9 cellular contexts compared by ENCODE assay signal in genomic region chr17:4594406-4595349, GRCh38. TPM values are rescaled to one million over a fixed set of nuclear protein-coding genes. Genes with fewer than 3 reads are reported as not detected.
DNase-seq lines count a peak whose midpoint lies in the region; ATAC-seq, FAIRE-seq and TF ChIP-seq lines count a peak whose summit lies in the region.
"Had no signal": no experiment of that assay in that cellular context is flagged by ENCODE, and none has a peak within 500 bp of the region (broad histone marks: within the 10 kb centered on the region; RNA-seq: fewer than 3 reads in every experiment).

No MANE protein-coding gene starts in this region.

- TF ChIP-seq RAD21 in K562 (CRISPR knock-in tag; conservative IDR thresholded peaks at IDR 0.05 in 1 of 2, IDR thresholded peaks at IDR 0.05 in 1 of 2) = peak in 1 of 2 experiments; percentile 45; a peak in 2 of 4 replicates

- H3K4me3 Mint-ChIP-seq in Calu3 (ENCODE audit: low read depth, unreplicated experiment) = peak overlapping the region; percentile 37

- peak; percentile 58 for DNase-seq in Calu3
- DNase-seq in PC-3 = no peak
- peak; percentile 63 to 65 (median 64) for DNase-seq in K562 (ENCODE audit: extremely low read depth in 1 of 4, low spot score in 3 of 4)
- peak in 1 of 6 donors; percentile 56 for DNase-seq in pancreas
- no peak for DNase-seq in ureter (ENCODE audit: low spot score)
- DNase-seq in cerebellum (ENCODE audit: low spot score) = no peak
- DNase-seq in HuH-7 (ENCODE audit: low spot score) = no peak

- H2AFZ ChIP-seq in PC-3 (ENCODE audit: low read length) = no peak overlapping the region
- H2AFZ ChIP-seq in K562 (ENCODE audit: low read depth, low read length) = no peak overlapping the region

- H3K9me1 ChIP-seq in K562 (ENCODE audit: control insufficient read depth, insufficient read depth, low read length) = no peaks in the 10 kb centered on the region

- BruUV-seq in Calu3 (replicated peaks; lab: Mats Ljungman, UMichigan) (no TSS peak), PC-3 (replicated peaks; lab: Mats Ljungman, UMichigan) (no TSS peak), K562 (replicated peaks; lab: Mats Ljungman, UMichigan) (no TSS peak)

- peak; percentile 57 for ATAC-seq in PC-3
- ATAC-seq in K562 = peak; percentile 94
- peak; percentile 17 to 64 (median 48) for ATAC-seq in pancreas
- ATAC-seq in HG02588 (IDR thresholded peaks at IDR 0.05; ENCODE audit: unreplicated experiment) = no peak

- WGBS in K562 (ENCODE audit: insufficient coverage, low coverage, missing lambda C conversion rate) = 9% methylated on average over 22 of the region's 33 CpGs
- WGBS in pancreas, 2 donors = 42 to 46% methylated on average over 33 of the region's 33 CpGs

- H3K4me3 ChIP-seq in PC-3 (ENCODE audit: low read length) (no peak overlapping the region), K562 (no peak overlapping the region), pancreas (no peak overlapping the region)

- CTCF ChIA-PET in Calu3 (lab: Charles Lee) = interaction anchor here (0.5 to 2.5 kb wide), 3 partner anchors 9 to 231 kb away, joined by 3 to 9 read pairs (median 4); no protein-coding TSS in a partner anchor
- CTCF ChIA-PET in PC-3 (lab: Charles Lee) = no interaction called here
- CTCF ChIA-PET in K562 (lab: Yijun Ruan, JAX; ENCODE audit: low intra/inter-chr PET ratio) = no interaction called here

- H3K79me2 ChIP-seq in PC-3 (ENCODE audit: low read length) (no peaks in the 10 kb centered on the region), K562 (ENCODE audit: control insufficient read depth, insufficient read depth, low read length) (no peaks in the 10 kb centered on the region)

- TF ChIP-seq EP300 in K562 (IDR thresholded peaks at IDR 0.05; ENCODE audit: low read length) = no peak

- no peaks in the 10 kb centered on the region for H3K9me2 ChIP-seq in PC-3 (replicated peaks; ENCODE audit: low read length)

- H3K27me3 ChIP-seq in PC-3 (ENCODE audit: low read length) (no peaks in the 10 kb centered on the region), K562 (ENCODE audit: control insufficient read depth in 2 of 2, insufficient read depth in 2 of 2, low read length in 2 of 2) (peaks cover 2 to 83% of the 10 kb centered on the region in 2 experiments; a peak in 4 of 5 replicates), pancreas (no peaks in the 10 kb centered on the region)

- in situ Hi-C loops in K562 (cut with MboI) = no loop called here

- H3F3A ChIP-seq in PC-3 (ENCODE audit: low read length, unreplicated experiment) = no peaks in the 10 kb centered on the region

- H3K27me3 Mint-ChIP-seq in Calu3 (ENCODE audit: unreplicated experiment) = peaks cover 57% of the 10 kb centered on the region

- no peaks in the 10 kb centered on the region for H3K4me1 Mint-ChIP-seq in Calu3 (ENCODE audit: low read depth, unreplicated experiment)

- no peak for TF ChIP-seq CTCF in Calu3 (IDR thresholded peaks at IDR 0.05; ENCODE audit: unreplicated experiment)
- 0 out of 2 replicates have a peak, but pooled peaks have one; percentile 23 for TF ChIP-seq CTCF in PC-3 (conservative IDR thresholded peaks at IDR 0.05; ENCODE audit: low read depth, low read length)
- TF ChIP-seq CTCF in K562 (IDR thresholded peaks at IDR 0.05 in 2 of 3, conservative IDR thresholded peaks at IDR 0.05 in 1 of 3; ENCODE audit: insufficient read depth in 2 of 3, low read depth in 1 of 3, low read length in 3 of 3) = peak; percentile 56 to 73 (median 65)
- peak in 1 of 4 donors; percentile 21 for TF ChIP-seq CTCF in pancreas (IDR thresholded peaks at IDR 0.05)

- H3K36me3 ChIP-seq in PC-3 (ENCODE audit: low read depth, low read length) = no peaks in the 10 kb centered on the region
- H3K36me3 ChIP-seq in K562 (ENCODE audit: control insufficient read depth, insufficient read depth, low read length) = no peaks in the 10 kb centered on the region
- H3K36me3 ChIP-seq in pancreas = no peaks in the 10 kb centered on the region

- H3K9me3 ChIP-seq in PC-3 (ENCODE audit: low read length) (no peaks in the 10 kb centered on the region), K562 (replicated peaks; ENCODE audit: control insufficient read depth, insufficient read depth, low read depth, low read length) (no peaks in the 10 kb centered on the region), pancreas (no peaks in the 10 kb centered on the region)

- no peak overlapping the region for H3K27ac Mint-ChIP-seq in Calu3 (ENCODE audit: unreplicated experiment)

- no peak for FAIRE-seq in K562 (lab: Jason Lieb, UNC)
- FAIRE-seq in pancreas (lab: Jason Lieb, UNC) = no peak

- H3K9ac ChIP-seq in PC-3 (ENCODE audit: low read length) (no peak overlapping the region), K562 (ENCODE audit: insufficient read depth in 1 of 2, low read depth in 2 of 2, low read length in 2 of 2) (peak overlapping the region in 1 of 2 experiments; percentile 45; a peak in 1 of 4 replicates)

- no peaks in the 10 kb centered on the region for H3K36me3 Mint-ChIP-seq in Calu3 (ENCODE audit: insufficient read depth, unreplicated experiment)

- intact Hi-C loops in Calu3 (cut with micrococcal nuclease; ENCODE audit: unreplicated experiment) (no loop called here), PC-3 (cut with micrococcal nuclease) (no loop called here), K562 (cut with micrococcal nuclease) (no loop called here), pancreas (cut with DNase I) (no loop called here)

- H3K27ac ChIP-seq in PC-3 (ENCODE audit: low read length) = no peak overlapping the region
- no peak overlapping the region for H3K27ac ChIP-seq in K562 (ENCODE audit: extremely low read depth, low read depth, low read length)
- H3K27ac ChIP-seq in pancreas = no peak overlapping the region

- POLR2A ChIA-PET in PC-3 (lab: Charles Lee; ENCODE audit: unreplicated experiment) = no interaction called here
- POLR2A ChIA-PET in K562 (lab: Yijun Ruan, JAX) = interaction anchor here (0.6 to 0.9 kb wide), 4 partner anchors 8 to 47 kb away, joined by 3 to 5 read pairs (median 3); partner anchors contain the start of genes ALOX15 and MYBBP1A

- H3K4me2 ChIP-seq in PC-3 (ENCODE audit: low read length) (no peak overlapping the region), K562 (ENCODE audit: insufficient read depth, low read length) (no peak overlapping the region)

- H3K4me1 ChIP-seq in PC-3 (ENCODE audit: insufficient read depth, low read length) (no peaks in the 10 kb centered on the region), K562 (replicated peaks in 1 of 2; ENCODE audit: control insufficient read depth in 2 of 2, insufficient read depth in 2 of 2, low read length in 2 of 2) (peaks cover 0 to 16% of the 10 kb centered on the region in 2 experiments; a peak in 2 of 5 replicates), pancreas (no peaks in the 10 kb centered on the region)

- no peaks in the 10 kb centered on the region for H4K20me1 ChIP-seq in PC-3 (ENCODE audit: low read length)
- H4K20me1 ChIP-seq in K562 (replicated peaks; ENCODE audit: control insufficient read depth, insufficient read depth, low read length) = 0 out of 2 replicates have a peak, but pooled peaks cover 10% of the 10 kb centered on the region

- H3K9me3 Mint-ChIP-seq in Calu3 (ENCODE audit: low read depth, unreplicated experiment) = no peaks in the 10 kb centered on the region

- TF ChIP-seq POLR2A in K562 (conservative IDR thresholded peaks at IDR 0.05) = no peak

RNA-seq across cellular contexts. Expression of gene SMTNL2, which starts 10.3 kb away (rescaled TPM):
- total RNA-seq in Calu3 (2022) (not detected in 2 replicates), PC-3 (2014; rRNA removed) (not detected in 2 replicates), K562 (2014; rRNA removed) (not detected in 2 replicates), K562 (2014; rRNA removed; fragmentation: Illumina TruSeq; extraction: Trizol) (not detected in 2 replicates), K562 (2015; rRNA removed; fragmentation: Illumina TruSeq; extraction: Trizol) (not detected in 2 replicates), K562 (2021) (not detected in 2 replicates), pancreas (under 1 TPM in 4 of 6 donors, not detected in 2; 0.09 to 0.59 (median 0.18) TPM), ureter (2.0 TPM), cerebellum (5.6 TPM)
- not detected in 2 replicates for total RNA-seq in K562 (2011; cell fraction: chromatin; rRNA removed; ENCODE audit: low replicate concordance)
- not detected in 2 replicates for total RNA-seq in K562 (2011; cell fraction: nucleolus; rRNA removed)
- not detected in 2 replicates for total RNA-seq in K562 (2011; cell fraction: nucleoplasm; rRNA removed)
- polyA plus RNA-seq in K562 (2011; rRNA removed) (0.04 TPM in 1 of 2 replicates, not detected in the other), K562 (2014; fragmentation: Illumina TruSeq; extraction: Trizol) (not detected in 2 replicates), K562 (2014; fragmentation: Nextera tagmentation; extraction: Ambion mirVana) (not detected), K562 (2014; rRNA removed) (not detected in 2 replicates), pancreas (under 1 TPM; 0.27 to 0.42 TPM)
- not detected in 2 replicates for polyA plus RNA-seq in K562 (2011; cell fraction: cytosol; rRNA removed)
- polyA plus RNA-seq in K562 (2011; cell fraction: nucleus; rRNA removed) = not detected in 2 replicates
- not detected in 2 replicates for polyA plus RNA-seq in K562 (2012)
- not detected in 2 replicates for polyA minus RNA-seq in K562 (2011; rRNA and poly(A)+ RNA removed)
- not detected in 2 replicates for polyA minus RNA-seq in K562 (2011; cell fraction: cytosol; rRNA and poly(A)+ RNA removed)
- polyA minus RNA-seq in K562 (2011; cell fraction: nucleus; rRNA and poly(A)+ RNA removed) = not detected in 2 replicates
- total RNA-seq: glomerular endothelial cell had no signal

RNA-seq across cellular contexts. Expression of gene GGT6, which starts 34.3 kb away (rescaled TPM):
- total RNA-seq in Calu3 (2022) (1.1 and 1.8 TPM in 2 replicates), PC-3 (2014; rRNA removed) (not detected in 2 replicates), K562 (2014; rRNA removed) (not detected in 2 replicates), K562 (2014; rRNA removed; fragmentation: Illumina TruSeq; extraction: Trizol) (not detected in 2 replicates), K562 (2015; rRNA removed; fragmentation: Illumina TruSeq; extraction: Trizol) (not detected in 2 replicates), K562 (2021) (0.09 TPM in 1 of 2 replicates, not detected in the other), pancreas (10 to 100 TPM; 20.7 to 34.4 (median 32.9) TPM), ureter (83.6 TPM), cerebellum (not detected)
- total RNA-seq in K562 (2011; cell fraction: chromatin; rRNA removed; ENCODE audit: low replicate concordance) = not detected in 2 replicates
- total RNA-seq in K562 (2011; cell fraction: nucleolus; rRNA removed) = not detected in 2 replicates
- total RNA-seq in K562 (2011; cell fraction: nucleoplasm; rRNA removed) = not detected in 2 replicates
- polyA plus RNA-seq in K562 (2011; rRNA removed) (not detected in 2 replicates), K562 (2014; fragmentation: Illumina TruSeq; extraction: Trizol) (not detected in 2 replicates), K562 (2014; fragmentation: Nextera tagmentation; extraction: Ambion mirVana) (not detected), K562 (2014; rRNA removed) (0.42 TPM in 1 of 2 replicates, not detected in the other), pancreas (10 to 100 TPM; 27.0 to 36.1 TPM)
- polyA plus RNA-seq in K562 (2011; cell fraction: cytosol; rRNA removed) = not detected in 2 replicates
- polyA plus RNA-seq in K562 (2011; cell fraction: nucleus; rRNA removed) = not detected in 2 replicates
- polyA plus RNA-seq in K562 (2012) = not detected in 2 replicates
- polyA minus RNA-seq in K562 (2011; rRNA and poly(A)+ RNA removed) = not detected in 2 replicates
- polyA minus RNA-seq in K562 (2011; cell fraction: cytosol; rRNA and poly(A)+ RNA removed) = not detected in 2 replicates
- not detected in 2 replicates for polyA minus RNA-seq in K562 (2011; cell fraction: nucleus; rRNA and poly(A)+ RNA removed)
- total RNA-seq: glomerular endothelial cell had no signal

RNA-seq across cellular contexts. Expression of gene MYBBP1A, which starts 39.5 kb away (rescaled TPM):
- total RNA-seq in Calu3 (2022) (61.6 and 64.2 TPM in 2 replicates), PC-3 (2014; rRNA removed) (155 and 171 TPM in 2 replicates), K562 (2014; rRNA removed) (109 and 132 TPM in 2 replicates), K562 (2014; rRNA removed; fragmentation: Illumina TruSeq; extraction: Trizol) (19.8 and 23.3 TPM in 2 replicates), K562 (2015; rRNA removed; fragmentation: Illumina TruSeq; extraction: Trizol) (47.2 and 47.6 TPM in 2 replicates), K562 (2021) (107 and 114 TPM in 2 replicates), pancreas (10 to 100 TPM; 21.8 to 41.8 (median 30.6) TPM), ureter (110 TPM), cerebellum (26.0 TPM)
- total RNA-seq in K562 (2011; cell fraction: chromatin; rRNA removed; ENCODE audit: low replicate concordance) = 95.2 and 270 TPM in 2 replicates
- 174 and 191 TPM in 2 replicates for total RNA-seq in K562 (2011; cell fraction: nucleolus; rRNA removed)
- total RNA-seq in K562 (2011; cell fraction: nucleoplasm; rRNA removed) = 98.3 and 111 TPM in 2 replicates
- polyA plus RNA-seq in K562 (2011; rRNA removed) (17.7 and 32.4 TPM in 2 replicates), K562 (2014; fragmentation: Illumina TruSeq; extraction: Trizol) (70.7 and 73.8 TPM in 2 replicates), K562 (2014; fragmentation: Nextera tagmentation; extraction: Ambion mirVana) (1 to 10 TPM; 2.0 to 2.4 TPM), K562 (2014; rRNA removed) (69.7 and 77.2 TPM in 2 replicates), pancreas (10 to 100 TPM; 73.1 to 93.1 TPM)
- polyA plus RNA-seq in K562 (2011; cell fraction: cytosol; rRNA removed) = 16.3 and 33.1 TPM in 2 replicates
- 131 and 209 TPM in 2 replicates for polyA plus RNA-seq in K562 (2011; cell fraction: nucleus; rRNA removed)
- 37.2 and 61.4 TPM in 2 replicates for polyA plus RNA-seq in K562 (2012)
- polyA minus RNA-seq in K562 (2011; rRNA and poly(A)+ RNA removed) = 23.5 and 30.7 TPM in 2 replicates
- 53.6 and 56.5 TPM in 2 replicates for polyA minus RNA-seq in K562 (2011; cell fraction: cytosol; rRNA and poly(A)+ RNA removed)
- polyA minus RNA-seq in K562 (2011; cell fraction: nucleus; rRNA and poly(A)+ RNA removed) = 54.6 and 62.6 TPM in 2 replicates

RNA-seq across cellular contexts. Expression of gene ALOX15, which starts 46.8 kb away (rescaled TPM):
- total RNA-seq in Calu3 (2022) = 0.27 and 0.38 TPM in 2 replicates
- 0.81 TPM in 1 of 2 replicates, not detected in the other for total RNA-seq in PC-3 (2014; rRNA removed)
- not detected in 2 replicates for total RNA-seq in K562 (2011; cell fraction: chromatin; rRNA removed; ENCODE audit: low replicate concordance)
- not detected in 2 replicates for total RNA-seq in K562 (2011; cell fraction: nucleolus; rRNA removed)
- not detected in 2 replicates for total RNA-seq in K562 (2011; cell fraction: nucleoplasm; rRNA removed)
- not detected in 2 replicates for total RNA-seq in K562 (2014; rRNA removed)
- not detected in 2 replicates for total RNA-seq in K562 (2014; rRNA removed; fragmentation: Illumina TruSeq; extraction: Trizol)
- total RNA-seq in K562 (2015; rRNA removed; fragmentation: Illumina TruSeq; extraction: Trizol) = not detected in 2 replicates
- total RNA-seq in K562 (2021) = not detected in 2 replicates
- not detected in 2 replicates for polyA plus RNA-seq in K562 (2011; rRNA removed)
- not detected in 2 replicates for polyA plus RNA-seq in K562 (2011; cell fraction: cytosol; rRNA removed)
- not detected in 2 replicates for polyA plus RNA-seq in K562 (2011; cell fraction: nucleus; rRNA removed)
- not detected in 2 replicates for polyA plus RNA-seq in K562 (2012)
- not detected in 2 replicates for polyA plus RNA-seq in K562 (2014; fragmentation: Illumina TruSeq; extraction: Trizol)
- not detected for polyA plus RNA-seq in K562 (2014; fragmentation: Nextera tagmentation; extraction: Ambion mirVana)
- polyA plus RNA-seq in K562 (2014; rRNA removed) = not detected in 2 replicates
- polyA minus RNA-seq in K562 (2011; rRNA and poly(A)+ RNA removed) = not detected in 2 replicates
- polyA minus RNA-seq in K562 (2011; cell fraction: cytosol; rRNA and poly(A)+ RNA removed) = not detected in 2 replicates
- polyA minus RNA-seq in K562 (2011; cell fraction: nucleus; rRNA and poly(A)+ RNA removed) = not detected in 2 replicates
- total RNA-seq in pancreas = not detected
- 1 to 10 TPM in 1 of 2 donors, not detected in 1; 1.1 TPM for polyA plus RNA-seq in pancreas
- 1.2 TPM for total RNA-seq in ureter
- total RNA-seq in cerebellum = 0.27 TPM
- total RNA-seq: glomerular endothelial cell had no signal

Comparison
In these comparisons a context has a peak if more than half of its experiments do, and no peak if none do; other contexts are left out.
1. DNase-seq: peak in Calu3 (single experiment) and K562 (4 of 4); none in PC-3 (single experiment), ureter (single experiment), cerebellum (single experiment) and HuH-7 (single experiment).